Comparison of ENCODE assay signal across 8 cellular contexts in genomic region chr1:6424619-6425593, GRCh38. TPM values are rescaled to one million over a fixed set of nuclear protein-coding genes. Genes with fewer than 3 reads are reported as not detected.
DNase-seq lines count a peak whose midpoint lies in the region; ATAC-seq and TF ChIP-seq lines count a peak whose summit lies in the region.

ESPN (plus strand) TSS chr1:6424776; CDS start chr1:6424956, 180 bp downstream.

- H3K14ac ChIP-seq in H9 (ENCODE audit: insufficient read depth, low read length): no peak within 1 kb of the TSS

- H3K27ac ChIP-seq in ACC112 (ENCODE audit: low read depth, low read length) (no peak within 1 kb of the TSS), H9 (ENCODE audit: insufficient read length, low read depth, low read length) (no peak within 1 kb of the TSS)

- H2AFZ ChIP-seq in ACC112 (ENCODE audit: low read length, unreplicated experiment): no peak within 1 kb of the TSS
- H2AFZ ChIP-seq in H9 (ENCODE audit: low read length): no peak within 1 kb of the TSS

- no peak within 1 kb of the TSS for H2BK12ac ChIP-seq in H9 (ENCODE audit: insufficient read length, low read depth, low read length)

- no peak within 1 kb of the TSS for H2BK5ac ChIP-seq in H9 (ENCODE audit: insufficient read length, low read length)

- TF ChIP-seq CTCF in H9 (conservative IDR thresholded peaks at IDR 0.05): no peak

- H4K8ac ChIP-seq in H9 (replicated peaks; ENCODE audit: insufficient read length, low read depth, low read length): no peak within 1 kb of the TSS

- H3K4me2 ChIP-seq in H9 (ENCODE audit: insufficient read depth, insufficient read length, low read length): peak within 1 kb of the TSS; percentile 30

- intact Hi-C loops in posterior vena cava (cut with DNase I): no loop called here

- H3K4ac ChIP-seq in H9 (ENCODE audit: low read depth, low read length): no peak within 1 kb of the TSS

- H4K91ac ChIP-seq in H9 (ENCODE audit: insufficient read length, low read depth, low read length): no peak within 1 kb of the TSS

- no CpG with 5 or more reads among the region's 99 CpGs for WGBS in H9 (ENCODE audit: extremely low coverage, insufficient read length, low lambda C conversion rate)

- H3T11ph ChIP-seq in H9 (ENCODE audit: low read length): no peak within 1 kb of the TSS

- H3K4me3 Mint-ChIP-seq in H9: peak within 1 kb of the TSS; percentile 36 to 78
- peak within 1 kb of the TSS; percentile 14 for H3K4me3 Mint-ChIP-seq in activated naive CD8-positive, alpha-beta T cell treated with anti-CD3 and anti-CD28 coated beads for 36 hours

- H2BK120ac ChIP-seq in H9 (ENCODE audit: low read depth, low read length, poor library complexity, severe bottlenecking): no peak within 1 kb of the TSS

- no peaks in the 10 kb centered on the region for H3K79me1 ChIP-seq in H9 (ENCODE audit: insufficient read depth, low read depth, low read length, poor library complexity, severe bottlenecking)

- peak within 1 kb of the TSS in 1 of 3 experiments; percentile 44; a peak in 1 of 7 replicates for H3K27ac Mint-ChIP-seq in H9
- no peak within 1 kb of the TSS for H3K27ac Mint-ChIP-seq in activated naive CD8-positive, alpha-beta T cell treated with anti-CD3 and anti-CD28 coated beads for 36 hours

- H3K79me2 ChIP-seq in ACC112 (ENCODE audit: control insufficient read depth, insufficient read depth, low read length, unreplicated experiment): no peaks in the 10 kb centered on the region
- H3K79me2 ChIP-seq in H9 (ENCODE audit: insufficient read depth, low read length): no peaks in the 10 kb centered on the region

- no peak within 1 kb of the TSS for H4K5ac ChIP-seq in H9 (ENCODE audit: insufficient read length, low read depth, low read length)

- H2BK20ac ChIP-seq in H9 (ENCODE audit: low read depth, low read length, poor library complexity, severe bottlenecking): no peak within 1 kb of the TSS

- H2BK15ac ChIP-seq in H9 (ENCODE audit: low read depth, low read length): no peak within 1 kb of the TSS

- no peak within 1 kb of the TSS for H3K18ac ChIP-seq in H9 (ENCODE audit: insufficient read length, low read depth, low read length)

- H3K36me3 Mint-ChIP-seq in H9 (ENCODE audit: insufficient read depth in 1 of 3, low read depth in 3 of 3): no peaks in the 10 kb centered on the region
- H3K36me3 Mint-ChIP-seq in activated naive CD8-positive, alpha-beta T cell treated with anti-CD3 and anti-CD28 coated beads for 36 hours: no peaks in the 10 kb centered on the region

- H3K9ac ChIP-seq in H9 (ENCODE audit: extremely low read depth, insufficient read length, low read length): no peak within 1 kb of the TSS

- no peak within 1 kb of the TSS for H3K56ac ChIP-seq in H9 (ENCODE audit: insufficient read length, low read depth, low read length)

- DNase-seq in H9 (no peak), lung microvascular endothelial cell (ENCODE audit: low read depth in 2 of 2) (peak; percentile 30 to 41), posterior vena cava (ENCODE audit: low spot score) (no peak), SHP77 (lab: John Stamatoyannopoulos, UW) (no peak)
- no peak for DNase-seq in activated naive CD8-positive, alpha-beta T cell treated with anti-CD3 and anti-CD28 coated beads for 36 hours

- H3K36me3 ChIP-seq in ACC112 (ENCODE audit: insufficient read depth, low read length): no peaks in the 10 kb centered on the region

- no peaks in the 10 kb centered on the region for H4K20me1 ChIP-seq in H9 (ENCODE audit: control insufficient read depth, insufficient read depth, insufficient read length)

- ATAC-seq in HG02571 (IDR thresholded peaks at IDR 0.05; ENCODE audit: unreplicated experiment) (no peak), GM21723 (IDR thresholded peaks at IDR 0.05; ENCODE audit: unreplicated experiment) (no peak)

- H3K4me1 Mint-ChIP-seq in H9: peaks cover 8 to 23% of the 10 kb centered on the region in 2 experiments
- H3K4me1 Mint-ChIP-seq in activated naive CD8-positive, alpha-beta T cell treated with anti-CD3 and anti-CD28 coated beads for 36 hours: peaks cover 3% of the 10 kb centered on the region

- no peaks in the 10 kb centered on the region for H3K9me3 ChIP-seq in H9 (ENCODE audit: control insufficient read depth, low read depth, low read length)

- peak within 1 kb of the TSS; percentile 16 for H3K4me3 ChIP-seq in ACC112 (ENCODE audit: low read depth, low read length)

- H3K4me1 ChIP-seq in ACC112 (ENCODE audit: control insufficient read depth, insufficient read depth, low read length, unreplicated experiment) (peaks cover 27% of the 10 kb centered on the region), H9 (ENCODE audit: insufficient read depth, low read length) (no peaks in the 10 kb centered on the region)

- peaks cover 9% of the 10 kb centered on the region for H3K23me2 ChIP-seq in H9 (ENCODE audit: insufficient read length, low read depth, low read length, poor library complexity, severe bottlenecking)

- H3K23ac ChIP-seq in H9 (ENCODE audit: insufficient read length, low read depth, low read length): no peak within 1 kb of the TSS

- H3K9me3 Mint-ChIP-seq in H9: peaks cover 0 to 3% of the 10 kb centered on the region in 2 experiments; a peak in 2 of 5 replicates
- no peaks in the 10 kb centered on the region for H3K9me3 Mint-ChIP-seq in activated naive CD8-positive, alpha-beta T cell treated with anti-CD3 and anti-CD28 coated beads for 36 hours

- H3K27me3 Mint-ChIP-seq in H9 (ENCODE audit: low read depth): peaks cover 86% of the 10 kb centered on the region
- peaks cover 63% of the 10 kb centered on the region for H3K27me3 Mint-ChIP-seq in activated naive CD8-positive, alpha-beta T cell treated with anti-CD3 and anti-CD28 coated beads for 36 hours

- H2AK5ac ChIP-seq in H9 (ENCODE audit: insufficient read length, low read length): no peak within 1 kb of the TSS

- H3K27me3 ChIP-seq in ACC112 (ENCODE audit: insufficient read depth, low read length) (peaks cover 35% of the 10 kb centered on the region), H9 (ENCODE audit: insufficient read depth, low read length) (peaks cover 50% of the 10 kb centered on the region)

RNA-seq across cellular contexts. Expression of gene ESPN, which starts in this region (rescaled TPM):
- total RNA-seq in H9 (2021) (53.1 and 59.3 TPM in 2 replicates), lung microvascular endothelial cell (0.20 and 0.65 TPM in 2 replicates), posterior vena cava (not detected)
- total RNA-seq in activated naive CD8-positive, alpha-beta T cell treated with anti-CD3 and anti-CD28 coated beads for 36 hours: under 1 TPM; 0.39 to 0.44 TPM

Comparison
In these comparisons a context has a peak if more than half of its experiments do, and no peak if none do; other contexts are left out.
1. RNA of gene ESPN (total RNA-seq): 53.1 to 59.3 TPM in H9; not detected in posterior vena cava, 0.39 to 0.44 TPM in activated naive CD8-positive, alpha-beta T cell treated with anti-CD3 and anti-CD28 coated beads for 36 hours and 0.20 to 0.65 TPM in lung microvascular endothelial cell; every median in the first group is over 10 times any median in the second.
2. Peak in DNase-seq in lung microvascular endothelial cell; RNA of the gene not detected or under 1 TPM.